17 cellular contexts compared by ENCODE assay signal in the genomic region with DNA sequence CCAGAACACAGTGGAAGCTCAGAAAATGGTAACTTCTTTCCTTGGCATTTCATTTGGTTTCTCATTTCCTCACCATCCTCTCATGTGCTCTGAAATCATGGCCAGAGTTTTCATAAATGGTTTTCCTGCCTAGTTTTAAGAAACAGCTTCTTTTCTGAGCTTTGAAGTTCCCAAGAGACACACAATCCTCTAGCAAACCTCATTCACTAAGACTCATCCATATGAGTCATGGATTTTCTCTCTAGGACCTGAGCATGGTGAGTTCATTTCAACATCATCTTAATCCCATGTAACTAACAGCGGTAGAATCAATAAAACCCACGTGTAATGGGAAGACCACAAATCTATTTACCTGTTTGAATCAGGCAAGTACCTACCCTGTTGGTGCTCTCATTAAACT.
DNase-seq lines count a peak whose midpoint lies in the region; ATAC-seq lines count a peak whose summit lies in the region.
"Had no signal": no experiment of that assay in that cellular context is flagged by ENCODE, and none has a peak within 500 bp of the region (broad histone marks: within the 10 kb centered on the region; RNA-seq: fewer than 3 reads in every experiment).

No MANE protein-coding gene starts in this region.

- H3K14ac ChIP-seq in mesenchymal stem cell (ENCODE audit: low read length in 2 of 2) = no peak overlapping the region

- H3K79me1 ChIP-seq in mesenchymal stem cell (replicated peaks; ENCODE audit: low read length, poor library complexity, severe bottlenecking) = no peaks in the 10 kb centered on the region

- H3K18ac ChIP-seq in mesenchymal stem cell (ENCODE audit: low read depth in 1 of 2, low read length in 2 of 2) = peak overlapping the region in 1 of 2 experiments; percentile 6

- no peak overlapping the region for H2BK15ac ChIP-seq in mesenchymal stem cell (ENCODE audit: low read depth, poor library complexity, severe bottlenecking)

- H3K9me3 ChIP-seq in mesenchymal stem cell (ENCODE audit: control insufficient read depth, low read length) = no peaks in the 10 kb centered on the region
- H3K9me3 ChIP-seq: ascending aorta, BLaER1, MG63 had no signal

- H3K9me3 Mint-ChIP-seq in activated T-helper 1 cell treated with anti-CD3 and anti-CD28 coated beads, Interleukin-12 subunit alpha, Interleukin-12 subunit beta, Interleukin-2, Interleukin-4 antibody, amounts not matched to agents 30 ng/mL and 10 ng/mL and 1 ng/mL, durations not matched to agents 14 hours and 24 hours and 36 hours = no peaks in the 10 kb centered on the region

- ATAC-seq in HG03097 (IDR thresholded peaks at IDR 0.05; ENCODE audit: low FRiP score, unreplicated experiment) = no peak
- ATAC-seq in HG03565 (IDR thresholded peaks at IDR 0.05; ENCODE audit: unreplicated experiment) = no peak
- ATAC-seq: activated T-cell treated with anti-CD3 and anti-CD28 coated beads, Interleukin-2, amount 50 U/mL, for 4 hours had no signal

- WGBS in mesenchymal stem cell = 0% methylated on average over 2 of the region's 2 CpGs

- intact Hi-C loops in activated T-helper 1 cell treated with anti-CD3 and anti-CD28 coated beads, Interleukin-12 subunit alpha, Interleukin-12 subunit beta, Interleukin-2, Interleukin-4 antibody, amounts not matched to agents 30 ng/mL and 10 ng/mL and 1 ng/mL, durations not matched to agents 14 hours and 24 hours and 36 hours (cut with micrococcal nuclease) = no loop called here

- no peaks in the 10 kb centered on the region for H3K27me3 ChIP-seq in mesenchymal stem cell (ENCODE audit: control insufficient read depth in 1 of 2, insufficient read depth in 1 of 2, low read length in 2 of 2)
- H3K27me3 ChIP-seq: ascending aorta, BLaER1, MG63 had no signal

- no peak overlapping the region for H3K4me3 ChIP-seq in mesenchymal stem cell (ENCODE audit: insufficient read depth in 1 of 2, low read depth in 1 of 2, low read length in 2 of 2)
- H3K4me3 ChIP-seq: ascending aorta, BLaER1, MG63 had no signal

- no peak overlapping the region for H3K23ac ChIP-seq in mesenchymal stem cell (ENCODE audit: low read length in 2 of 2)

- no peak overlapping the region for H4K91ac ChIP-seq in mesenchymal stem cell (ENCODE audit: low read length)

- H3K4ac ChIP-seq in mesenchymal stem cell (ENCODE audit: low read depth in 1 of 2, low read length in 2 of 2) = no peak overlapping the region

- H4K8ac ChIP-seq in mesenchymal stem cell (ENCODE audit: low read length) = no peak overlapping the region

- H3K4me2 ChIP-seq in mesenchymal stem cell (ENCODE audit: low read length, poor library complexity, severe bottlenecking) = no peak overlapping the region
- H3K4me2 ChIP-seq: BLaER1 had no signal

- H3K27ac Mint-ChIP-seq in activated T-helper 1 cell treated with anti-CD3 and anti-CD28 coated beads, Interleukin-12 subunit alpha, Interleukin-12 subunit beta, Interleukin-2, Interleukin-4 antibody, amounts not matched to agents 30 ng/mL and 10 ng/mL and 1 ng/mL, durations not matched to agents 14 hours and 24 hours and 36 hours = no peak overlapping the region

- H2BK12ac ChIP-seq in mesenchymal stem cell (ENCODE audit: low read length in 2 of 2) = peak overlapping the region in 1 of 2 experiments; percentile 7

- H3K4me3 Mint-ChIP-seq in activated T-helper 1 cell treated with anti-CD3 and anti-CD28 coated beads, Interleukin-12 subunit alpha, Interleukin-12 subunit beta, Interleukin-2, Interleukin-4 antibody, amounts not matched to agents 30 ng/mL and 10 ng/mL and 1 ng/mL, durations not matched to agents 14 hours and 24 hours and 36 hours = no peak overlapping the region
- H3K4me3 Mint-ChIP-seq: activated T-cell treated with anti-CD3 and anti-CD28 coated beads, Interleukin-2, amount 50 U/mL, for 4 hours had no signal

- H2AFZ ChIP-seq in mesenchymal stem cell (ENCODE audit: low read depth, low read length) = no peak overlapping the region

- no peaks in the 10 kb centered on the region for H3K36me3 Mint-ChIP-seq in activated T-helper 1 cell treated with anti-CD3 and anti-CD28 coated beads, Interleukin-12 subunit alpha, Interleukin-12 subunit beta, Interleukin-2, Interleukin-4 antibody, amounts not matched to agents 30 ng/mL and 10 ng/mL and 1 ng/mL, durations not matched to agents 14 hours and 24 hours and 36 hours (ENCODE audit: low read depth)

- H3K9ac ChIP-seq in mesenchymal stem cell (ENCODE audit: low read length) = peak overlapping the region; percentile 14
- H3K9ac ChIP-seq: BLaER1 had no signal

- H3K27me3 Mint-ChIP-seq in activated T-helper 1 cell treated with anti-CD3 and anti-CD28 coated beads, Interleukin-12 subunit alpha, Interleukin-12 subunit beta, Interleukin-2, Interleukin-4 antibody, amounts not matched to agents 30 ng/mL and 10 ng/mL and 1 ng/mL, durations not matched to agents 14 hours and 24 hours and 36 hours (ENCODE audit: insufficient read depth) = peaks cover 2% of the 10 kb centered on the region

- peak overlapping the region; percentile 76 for H3K27ac ChIP-seq in mesenchymal stem cell (ENCODE audit: low read length, poor library complexity, severe bottlenecking)
- H3K27ac ChIP-seq: ascending aorta, BLaER1 had no signal

- peaks cover 4% of the 10 kb centered on the region for H3K4me1 ChIP-seq in mesenchymal stem cell (ENCODE audit: control insufficient read depth, insufficient read depth, low read depth, low read length)
- H3K4me1 ChIP-seq: ascending aorta, BLaER1 had no signal

- H2BK5ac ChIP-seq in mesenchymal stem cell (ENCODE audit: low read depth, low read length, poor library complexity, severe bottlenecking) = no peak overlapping the region

- peak overlapping the region; percentile 47 for H2AK5ac ChIP-seq in mesenchymal stem cell (ENCODE audit: low read length, severe bottlenecking)

- H3K36me3 ChIP-seq in mesenchymal stem cell (ENCODE audit: control insufficient read depth in 1 of 2, insufficient read depth in 2 of 2, low read depth in 1 of 2, low read length in 2 of 2) = no peaks in the 10 kb centered on the region
- H3K36me3 ChIP-seq: ascending aorta, BLaER1, MG63 had no signal

- H2BK120ac ChIP-seq in mesenchymal stem cell (ENCODE audit: low read depth, low read length) = no peak overlapping the region

- DNase-seq in AG20443 (ENCODE audit: low spot score) (peak; percentile 85), LoVo (ENCODE audit: low spot score) (peak; percentile 24), brain pericyte (ENCODE audit: low read depth, low spot score) (peak; percentile 45), mesenchymal stem cell (peak; percentile 92), SHP77 treated with DMSO at 0.1 percent for 48 hours (lab: John Stamatoyannopoulos, UW) (no peak)
- DNase-seq in activated T-helper 1 cell treated with anti-CD3 and anti-CD28 coated beads, Interleukin-12 subunit alpha, Interleukin-12 subunit beta, Interleukin-2, Interleukin-4 antibody, amounts not matched to agents 30 ng/mL and 10 ng/mL and 1 ng/mL, durations not matched to agents 14 hours and 24 hours and 36 hours (ENCODE audit: low spot score) = no peak
- DNase-seq: activated CD4-positive, alpha-beta T cell treated with anti-CD3 and anti-CD28 coated beads for 1 hour; activated T-cell treated with anti-CD3 and anti-CD28 coated beads, Interleukin-2, amount 50 U/mL, for 4 hours; effector memory CD4-positive, alpha-beta T cell; glutamatergic neuron; MG63; NCI-H2081; retina had no signal

- H3K4me1 Mint-ChIP-seq in activated T-helper 1 cell treated with anti-CD3 and anti-CD28 coated beads, Interleukin-12 subunit alpha, Interleukin-12 subunit beta, Interleukin-2, Interleukin-4 antibody, amounts not matched to agents 30 ng/mL and 10 ng/mL and 1 ng/mL, durations not matched to agents 14 hours and 24 hours and 36 hours (ENCODE audit: low read depth) = no peaks in the 10 kb centered on the region

Comparison
In these comparisons a context has a peak if more than half of its experiments do, and no peak if none do; other contexts are left out.
1. DNase-seq: peak in AG20443 (single experiment), LoVo (single experiment), brain pericyte (single experiment) and mesenchymal stem cell (single experiment); none in activated T-helper 1 cell treated with anti-CD3 and anti-CD28 coated beads, Interleukin-12 subunit alpha, Interleukin-12 subunit beta, Interleukin-2, Interleukin-4 antibody, amounts not matched to agents 30 ng/mL and 10 ng/mL and 1 ng/mL, durations not matched to agents 14 hours and 24 hours and 36 hours (single experiment) and SHP77 treated with DMSO at 0.1 percent for 48 hours (single experiment).